In the genomic region with DNA sequence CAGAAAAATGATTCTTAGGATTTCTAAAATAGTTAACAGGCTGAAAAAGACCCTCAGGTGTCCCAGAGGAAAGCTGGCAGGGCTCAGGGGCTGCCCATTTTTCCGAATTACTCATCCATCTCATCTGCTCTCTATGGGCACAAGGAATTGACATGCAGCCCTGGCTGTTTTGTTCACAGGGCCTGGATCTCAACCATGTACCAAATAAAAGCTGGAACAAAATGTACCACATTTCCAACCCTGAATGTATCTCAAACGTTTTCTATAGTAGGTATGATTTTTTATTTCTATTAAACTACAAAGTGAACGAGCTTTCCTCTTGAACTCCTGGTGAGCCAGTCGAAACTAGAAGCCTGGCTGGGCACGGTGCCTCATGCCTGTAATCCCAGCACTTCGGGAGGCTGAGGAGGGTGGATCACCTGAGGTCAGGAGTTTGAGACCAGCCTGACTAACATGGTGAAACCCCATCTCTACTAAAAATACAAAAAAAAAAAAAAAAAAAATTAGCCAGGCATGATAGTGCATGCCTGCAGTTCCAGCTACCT, we compare ENCODE assay signal across 7 cellular contexts. TPM values are rescaled to one million over a fixed set of nuclear protein-coding genes. Genes with fewer than 3 reads are reported as not detected.
"Had no signal": no experiment of that assay in that cellular context is flagged by ENCODE, and none has a peak within 500 bp of the region (broad histone marks: within the 10 kb centered on the region; RNA-seq: fewer than 3 reads in every experiment).

No MANE protein-coding gene starts in this region.

- FAIRE-seq: HTR-8/SVneo had no signal

- H3K27ac ChIP-seq: GM23248 had no signal

- H3K4me3 ChIP-seq: GM23248 had no signal

- DNase-seq: GM23248, GOT3, H9, HCEC 1CT, IMR-90 had no signal

RNA-seq across cellular contexts. Expression of a gene that starts 43.8 kb away (rescaled TPM):
- total RNA-seq: HT-29 had no signal
